Comparison of ENCODE assay signal across 10 cellular contexts in genomic region chrX:72021975-72022374, GRCh38.
DNase-seq lines count a peak whose midpoint lies in the region; ATAC-seq, FAIRE-seq and TF ChIP-seq lines count a peak whose summit lies in the region.
"Had no signal": no experiment of that assay in that cellular context is flagged by ENCODE, and none has a peak within 500 bp of the region (broad histone marks: within the 10 kb centered on the region; RNA-seq: fewer than 3 reads in every experiment).

No MANE protein-coding gene starts in this region.

- H3K36me3 ChIP-seq in astrocyte (ENCODE audit: insufficient read depth, low read length) = no peaks in the 10 kb centered on the region
- H3K36me3 ChIP-seq in mesenchymal stem cell (ENCODE audit: control insufficient read depth in 1 of 2, insufficient read depth in 2 of 2, low read depth in 1 of 2, low read length in 2 of 2) = no peaks in the 10 kb centered on the region

- H2BK15ac ChIP-seq in mesenchymal stem cell (ENCODE audit: low read depth, poor library complexity, severe bottlenecking) = no peak overlapping the region

- H4K20me1 ChIP-seq in astrocyte (ENCODE audit: insufficient read depth, low read length) = no peaks in the 10 kb centered on the region

- H3K4me1 Mint-ChIP-seq in astrocyte (ENCODE audit: low read depth, unreplicated experiment) = peaks cover 10% of the 10 kb centered on the region

- no peak overlapping the region for H3K27ac Mint-ChIP-seq in astrocyte (ENCODE audit: unreplicated experiment)
- H3K27ac Mint-ChIP-seq: activated naive CD4-positive, alpha-beta T cell treated with anti-CD3 and anti-CD28 coated beads, Interleukin-2, amount 50 U/mL, for 24 hours; stimulated activated naive CD8-positive, alpha-beta T cell treated with anti-CD3 and anti-CD28 coated beads, Interleukin-15, Interleukin-2, amounts not matched to agents 100 ng/mL and 50 ng/mL, for 24 hours had no signal

- H3K18ac ChIP-seq in mesenchymal stem cell (ENCODE audit: low read depth in 1 of 2, low read length in 2 of 2) = no peak overlapping the region

- no peaks in the 10 kb centered on the region for H3K9me3 Mint-ChIP-seq in astrocyte (ENCODE audit: unreplicated experiment)
- H3K9me3 Mint-ChIP-seq: activated naive CD4-positive, alpha-beta T cell treated with anti-CD3 and anti-CD28 coated beads, Interleukin-2, amount 50 U/mL, for 24 hours; stimulated activated naive CD8-positive, alpha-beta T cell treated with anti-CD3 and anti-CD28 coated beads, Interleukin-15, Interleukin-2, amounts not matched to agents 100 ng/mL and 50 ng/mL, for 24 hours had no signal

- no peak overlapping the region for H4K91ac ChIP-seq in mesenchymal stem cell (ENCODE audit: low read length)

- no peak overlapping the region for H3K14ac ChIP-seq in mesenchymal stem cell (ENCODE audit: low read length in 2 of 2)

- H3K27me3 ChIP-seq in astrocyte (ENCODE audit: insufficient read depth, low read length) = no peaks in the 10 kb centered on the region
- peaks cover 0 to 80% of the 10 kb centered on the region in 2 experiments for H3K27me3 ChIP-seq in mesenchymal stem cell (ENCODE audit: control insufficient read depth in 1 of 2, insufficient read depth in 1 of 2, low read length in 2 of 2)

- no peak overlapping the region for H2BK12ac ChIP-seq in mesenchymal stem cell (ENCODE audit: low read length in 2 of 2)

- TF ChIP-seq CTCF in astrocyte (IDR thresholded peaks at IDR 0.05; ENCODE audit: insufficient read depth, low read depth, low read length) = peak; percentile 22

- H3K23ac ChIP-seq in mesenchymal stem cell (ENCODE audit: low read length in 2 of 2) = no peak overlapping the region

- no peak overlapping the region for H2BK5ac ChIP-seq in mesenchymal stem cell (ENCODE audit: low read depth, low read length, poor library complexity, severe bottlenecking)

- H2BK120ac ChIP-seq in mesenchymal stem cell (ENCODE audit: low read depth, low read length) = no peak overlapping the region

- no peak for TF ChIP-seq EP300 in Ishikawa (IDR thresholded peaks at IDR 0.05; ENCODE audit: borderline replicate concordance)

- no peak overlapping the region for H2AK5ac ChIP-seq in mesenchymal stem cell (ENCODE audit: low read length, severe bottlenecking)

- peak; percentile 20 for TF ChIP-seq RAD21 in Ishikawa (IDR thresholded peaks at IDR 0.05; ENCODE audit: low read depth)

- WGBS in mesenchymal stem cell = 62% methylated on average over 2 of the region's 2 CpGs

- no peaks in the 10 kb centered on the region for H3K9me3 ChIP-seq in astrocyte (ENCODE audit: insufficient read depth, low read depth, low read length)
- H3K9me3 ChIP-seq in mesenchymal stem cell (ENCODE audit: control insufficient read depth, low read length) = no peaks in the 10 kb centered on the region

- no peaks in the 10 kb centered on the region for H3K79me1 ChIP-seq in mesenchymal stem cell (replicated peaks; ENCODE audit: low read length, poor library complexity, severe bottlenecking)

- H3K27me3 Mint-ChIP-seq in astrocyte (ENCODE audit: low read depth, unreplicated experiment) = no peaks in the 10 kb centered on the region

- H3K4me2 ChIP-seq in astrocyte (ENCODE audit: low read length) (no peak overlapping the region), mesenchymal stem cell (ENCODE audit: low read length, poor library complexity, severe bottlenecking) (no peak overlapping the region)

- H3K4me3 ChIP-seq in astrocyte (ENCODE audit: insufficient read depth, low read depth, low read length) = no peak overlapping the region
- no peak overlapping the region for H3K4me3 ChIP-seq in mesenchymal stem cell (ENCODE audit: insufficient read depth in 1 of 2, low read depth in 1 of 2, low read length in 2 of 2)

- no peak overlapping the region for H4K8ac ChIP-seq in mesenchymal stem cell (ENCODE audit: low read length)

- FAIRE-seq in astrocyte (lab: Jason Lieb, UNC) = no peak

- H3K36me3 Mint-ChIP-seq in astrocyte (ENCODE audit: low read depth, unreplicated experiment) = peaks cover 11% of the 10 kb centered on the region
- H3K36me3 Mint-ChIP-seq: activated naive CD4-positive, alpha-beta T cell treated with anti-CD3 and anti-CD28 coated beads, Interleukin-2, amount 50 U/mL, for 24 hours had no signal

- H3K4ac ChIP-seq in mesenchymal stem cell (ENCODE audit: low read depth in 1 of 2, low read length in 2 of 2) = no peak overlapping the region

- H2AFZ ChIP-seq in astrocyte (ENCODE audit: low read depth, low read length) (no peak overlapping the region), mesenchymal stem cell (ENCODE audit: low read depth, low read length) (no peak overlapping the region)

- no peaks in the 10 kb centered on the region for H3K79me2 ChIP-seq in astrocyte (ENCODE audit: insufficient read depth, low read length)

- peak; percentile 33 for DNase-seq in ELR (ENCODE audit: low read depth)
- DNase-seq in astrocyte (ENCODE audit: low read depth) = no peak
- DNase-seq in lung microvascular endothelial cell (ENCODE audit: low read depth in 2 of 2) = peak; percentile 30 to 56
- no peak for DNase-seq in mesenchymal stem cell
- no peak for DNase-seq in cerebellum (ENCODE audit: low spot score)
- no peak for DNase-seq in dedifferentiated amniotic fluid mesenchymal stem cell (ENCODE audit: extremely low spot score)

- H3K9ac ChIP-seq in astrocyte (ENCODE audit: low read length) = no peak overlapping the region
- H3K9ac ChIP-seq in mesenchymal stem cell (ENCODE audit: low read length) = no peak overlapping the region

- ATAC-seq in GM21619 (IDR thresholded peaks at IDR 0.05; ENCODE audit: unreplicated experiment) = no peak

- H3K4me1 ChIP-seq in astrocyte (ENCODE audit: insufficient read depth, low read length) (peaks cover 14% of the 10 kb centered on the region), mesenchymal stem cell (ENCODE audit: control insufficient read depth, insufficient read depth, low read depth, low read length) (peaks cover 3% of the 10 kb centered on the region)

- no peak overlapping the region for H3K4me3 Mint-ChIP-seq in astrocyte (ENCODE audit: unreplicated experiment)
- H3K4me3 Mint-ChIP-seq: activated naive CD4-positive, alpha-beta T cell treated with anti-CD3 and anti-CD28 coated beads, Interleukin-2, amount 50 U/mL, for 24 hours; stimulated activated naive CD8-positive, alpha-beta T cell treated with anti-CD3 and anti-CD28 coated beads, Interleukin-15, Interleukin-2, amounts not matched to agents 100 ng/mL and 50 ng/mL, for 24 hours had no signal

- H3K27ac ChIP-seq in astrocyte (ENCODE audit: low read depth, low read length) = no peak overlapping the region
- no peak overlapping the region for H3K27ac ChIP-seq in mesenchymal stem cell (ENCODE audit: low read length, poor library complexity, severe bottlenecking)

TF ChIP-seq in Ishikawa, 13 proteins besides CTCF, POLR2A, EP300 and RAD21:
- no peak for TF ChIP-seq EGR1 (IDR thresholded peaks at IDR 0.05)
- no peak for TF ChIP-seq USF1 (IDR thresholded peaks at IDR 0.05)
- TF ChIP-seq TEAD4 (IDR thresholded peaks at IDR 0.05) = no peak
- no peak for TF ChIP-seq CREB1 (IDR thresholded peaks at IDR 0.05; ENCODE audit: low read depth)
- no peak for TF ChIP-seq NFIC (IDR thresholded peaks at IDR 0.05)

Comparison
In these comparisons a context has a peak if more than half of its experiments do, and no peak if none do; other contexts are left out.
1. DNase-seq: peak in ELR (single experiment) and lung microvascular endothelial cell (2 of 2); none in astrocyte (single experiment), mesenchymal stem cell (single experiment), cerebellum (single experiment) and dedifferentiated amniotic fluid mesenchymal stem cell (single experiment).